ENCODE assay signal across 8 cellular contexts in the genomic region with DNA sequence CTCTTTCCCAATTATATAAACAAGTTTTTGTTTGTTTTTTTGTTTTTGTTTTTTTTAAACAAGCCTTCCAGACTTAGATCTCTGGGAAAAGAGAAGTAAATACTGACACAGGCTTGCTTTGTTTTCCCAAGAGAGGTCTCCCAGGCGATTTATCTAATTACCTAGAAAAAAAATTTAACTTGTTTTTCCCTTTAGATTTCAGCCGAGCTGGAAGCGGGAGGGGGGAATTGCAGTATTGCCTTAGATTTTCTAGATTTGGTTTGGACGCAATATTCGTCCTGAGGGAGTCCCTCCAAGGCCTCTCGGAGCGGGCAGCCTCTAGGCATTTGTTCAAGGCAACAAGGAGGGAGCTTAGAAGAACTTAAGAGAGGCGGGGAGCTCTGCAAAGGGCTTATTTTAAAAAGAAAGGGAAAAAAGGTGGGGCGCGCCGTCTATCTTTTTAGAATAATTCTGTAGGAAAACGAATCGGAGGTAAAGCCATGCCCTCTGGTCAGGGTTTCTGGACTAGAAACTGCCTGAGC. TPM values are rescaled to one million over a fixed set of nuclear protein-coding genes. Genes with fewer than 3 reads are reported as not detected.
DNase-seq lines count a peak whose midpoint lies in the region; TF ChIP-seq lines count a peak whose summit lies in the region.

No MANE protein-coding gene starts in this region.

- no peaks in the 10 kb centered on the region for H3K9me2 ChIP-seq in Karpas-422 (replicated peaks; ENCODE audit: insufficient read depth, low read length)

- H3K36me3 Mint-ChIP-seq in chondrocyte (ENCODE audit: low read depth): no peaks in the 10 kb centered on the region

- no peaks in the 10 kb centered on the region for H3K9me3 Mint-ChIP-seq in chondrocyte (ENCODE audit: low read depth)

- H2AFZ ChIP-seq in Karpas-422 (ENCODE audit: low read length): peak overlapping the region; percentile 51

- peaks cover 22% of the 10 kb centered on the region for H3K4me1 Mint-ChIP-seq in chondrocyte (ENCODE audit: low read depth)

- H3K79me2 ChIP-seq in Karpas-422 (ENCODE audit: low read length): peaks cover 11% of the 10 kb centered on the region

- H3K4me3 ChIP-seq in Karpas-422 (ENCODE audit: low read length): peak overlapping the region; percentile 98
- H3K4me3 ChIP-seq in mucosa of rectum (ENCODE audit: low read length in 2 of 2): peak overlapping the region; percentile 71 to 92

- H3K9ac ChIP-seq in Karpas-422 (ENCODE audit: low read length) (peak overlapping the region; percentile 70), mucosa of rectum (ENCODE audit: low read depth in 1 of 2, low read length in 2 of 2) (peak overlapping the region; percentile 98 to 99)

- H4K20me1 ChIP-seq in Karpas-422 (ENCODE audit: insufficient read depth, low read depth, low read length): no peaks in the 10 kb centered on the region

- no peak for TF ChIP-seq CTCF in chondrocyte (IDR thresholded peaks at IDR 0.05)

- peak overlapping the region; percentile 89 for H3K4me3 Mint-ChIP-seq in chondrocyte (ENCODE audit: unreplicated experiment)

- H3K4me1 ChIP-seq in Karpas-422 (ENCODE audit: low read length) (peaks cover 43% of the 10 kb centered on the region), mucosa of rectum (ENCODE audit: control insufficient read depth in 2 of 2, insufficient read depth in 2 of 2, low read length in 2 of 2) (peaks cover 30 to 33% of the 10 kb centered on the region in 2 donors)

- H3K9me3 ChIP-seq in Karpas-422 (ENCODE audit: low read length) (no peaks in the 10 kb centered on the region), mucosa of rectum (ENCODE audit: control insufficient read depth in 2 of 2, low read length in 2 of 2) (no peaks in the 10 kb centered on the region)

- peak overlapping the region; percentile 24; the same call in 1 of the 2 replicates for H3K27ac ChIP-seq in Karpas-422 (ENCODE audit: low read length)
- peak overlapping the region; percentile 86 to 87 for H3K27ac ChIP-seq in mucosa of rectum (ENCODE audit: low read depth in 2 of 2, low read length in 2 of 2)

- H3K27me3 ChIP-seq in Karpas-422 (ENCODE audit: low read length): no peaks in the 10 kb centered on the region
- no peaks in the 10 kb centered on the region for H3K27me3 ChIP-seq in mucosa of rectum (ENCODE audit: control insufficient read depth in 2 of 2, insufficient read depth in 2 of 2, low read length in 2 of 2)

- peak overlapping the region; percentile 96 for H3K27ac Mint-ChIP-seq in chondrocyte (ENCODE audit: unreplicated experiment)

- H3K27me3 Mint-ChIP-seq in chondrocyte (ENCODE audit: low read depth): no peaks in the 10 kb centered on the region

- H3K36me3 ChIP-seq in Karpas-422 (ENCODE audit: insufficient read depth, low read length): no peaks in the 10 kb centered on the region
- H3K36me3 ChIP-seq in mucosa of rectum (ENCODE audit: control insufficient read depth in 2 of 2, insufficient read depth in 2 of 2, low read length in 2 of 2): no peaks in the 10 kb centered on the region

- DNase-seq in SIG-M5 treated with dmso at 0.1 percent for 504 hours (lab: John Stamatoyannopoulos, UW; ENCODE audit: unreplicated experiment) (peak; percentile 73), SIG-M5 (lab: John Stamatoyannopoulos, UW) (no peak), Karpas-422 (no peak), chondrocyte (ENCODE audit: low spot score) (no peak), NCI-H748 (lab: John Stamatoyannopoulos, UW; ENCODE audit: unreplicated experiment) (no peak), HT-29 (ENCODE audit: low spot score) (no peak), NCI-H1694 treated with DMSO at 0.1 percent for 48 hours (lab: John Stamatoyannopoulos, UW) (no peak)

- peak overlapping the region; percentile 86 for H3K4me2 ChIP-seq in Karpas-422 (ENCODE audit: low read depth, low read length, poor library complexity, severe bottlenecking)

RNA-seq across cellular contexts. Expression of a gene that starts 0.5 kb away (rescaled TPM):
- total RNA-seq in Karpas-422 (2014; rRNA removed; shearing (Covaris generic); ENCODE audit: low replicate concordance): 20.5 and 20.7 TPM in 2 replicates
- total RNA-seq in chondrocyte: 45.6 to 52.3 TPM (median 49.5 TPM) in 3 replicates
- total RNA-seq in HT-29 (2014; rRNA removed; shearing (Covaris generic)): 34.9 and 50.5 TPM in 2 replicates

RNA-seq across cellular contexts. Expression of a gene that starts 50.5 kb away (rescaled TPM):
- 106 and 193 TPM in 2 replicates for total RNA-seq in Karpas-422 (2014; rRNA removed; shearing (Covaris generic); ENCODE audit: low replicate concordance)
- 73.9 to 83.7 TPM (median 79.4 TPM) in 3 replicates for total RNA-seq in chondrocyte
- 135 and 169 TPM in 2 replicates for total RNA-seq in HT-29 (2014; rRNA removed; shearing (Covaris generic))

RNA-seq across cellular contexts. Expression of a gene that starts 59.4 kb away (rescaled TPM):
- total RNA-seq in Karpas-422 (2014; rRNA removed; shearing (Covaris generic); ENCODE audit: low replicate concordance): not detected in 2 replicates
- 27.1 to 30.4 TPM (median 30.3 TPM) in 3 replicates for total RNA-seq in chondrocyte
- 12.3 and 13.6 TPM in 2 replicates for total RNA-seq in HT-29 (2014; rRNA removed; shearing (Covaris generic))

Comparison
In these comparisons a context has a peak if more than half of its experiments do, and no peak if none do; other contexts are left out.
1. RNA of a gene that starts 59.4 kb away (total RNA-seq): 27.1 to 30.4 TPM in chondrocyte and 12.3 to 13.6 TPM in HT-29; not detected in Karpas-422; every median in the first group is over 10 times any median in the second.